Comparison of ENCODE assay signal across 16 cellular contexts in the genomic region with DNA sequence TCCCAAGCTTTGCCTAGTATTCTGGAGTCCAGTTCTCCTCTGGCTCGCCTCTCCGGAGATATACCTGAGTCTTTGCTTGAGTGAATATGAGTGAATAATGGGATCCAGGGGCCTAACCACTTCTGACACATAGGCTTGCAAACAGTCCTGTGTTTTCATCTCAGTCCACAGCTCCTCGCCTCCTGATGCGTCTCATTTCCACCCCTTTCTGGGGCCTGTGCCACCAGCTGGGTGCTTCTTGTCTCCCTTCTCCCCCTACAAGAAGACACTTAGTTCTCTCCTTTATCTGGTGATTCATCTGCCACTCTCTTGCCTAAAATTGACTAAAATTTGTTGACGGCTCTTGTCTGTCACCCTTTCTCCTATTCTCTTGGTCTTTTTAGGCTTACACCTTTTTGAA.
"Had no signal": no experiment of that assay in that cellular context is flagged by ENCODE, and none has a peak within 500 bp of the region (broad histone marks: within the 10 kb centered on the region; RNA-seq: fewer than 3 reads in every experiment).

No MANE protein-coding gene starts in this region.

- H3K27me3 Mint-ChIP-seq: memory B cell had no signal

- H3K4me1 Mint-ChIP-seq: memory B cell, nephron had no signal

- H3K27ac Mint-ChIP-seq: memory B cell, nephron had no signal

- H3K9me3 Mint-ChIP-seq: memory B cell, nephron had no signal

- H3K4me1 ChIP-seq: body of pancreas, heart left ventricle, left lung, thyroid gland had no signal

- H3K4me3 Mint-ChIP-seq: memory B cell, nephron had no signal

- DNase-seq: activated CD8-positive, alpha-beta memory T cell treated with anti-CD3 and anti-CD28 coated beads, Interleukin-2, amount 50 U/mL, for 4 hours; activated effector memory CD4-positive, alpha-beta T cell treated with Interleukin-2 at 50 U/mL for 16 hours; body of pancreas; central memory CD4-positive, alpha-beta T cell; effector memory CD4-positive, alpha-beta T cell; heart left ventricle; islet precursor cell; left lung; SHP77; stimulated activated CD4-positive, alpha-beta T cell treated with anti-CD3 and anti-CD28 coated beads, Interleukin-12 subunit alpha, Interleukin-12 subunit beta, amount 100 ng/mL, for 4 hours; stimulated activated CD4-positive, alpha-beta T cell treated with anti-CD3 and anti-CD28 coated beads, Interleukin-4, amount 100 ng/mL, for 1 hour; stimulated activated CD8-positive, alpha-beta memory T cell treated with anti-CD3 and anti-CD28 coated beads, Interleukin-4, amount 100 ng/mL, for 48 hours; T-helper 9 cell; thyroid gland had no signal

- H3K27ac ChIP-seq: body of pancreas, heart left ventricle, left lung, thyroid gland had no signal

- H3K27me3 ChIP-seq: body of pancreas, heart left ventricle, left lung, thyroid gland had no signal

- H3K9me3 ChIP-seq: body of pancreas, heart left ventricle, left lung, thyroid gland had no signal

- H3K36me3 ChIP-seq: left lung, thyroid gland had no signal

- H3K4me3 ChIP-seq: body of pancreas, heart left ventricle, left lung, thyroid gland had no signal
